ENCODE assay signal across 8 cellular contexts in the genomic region with DNA sequence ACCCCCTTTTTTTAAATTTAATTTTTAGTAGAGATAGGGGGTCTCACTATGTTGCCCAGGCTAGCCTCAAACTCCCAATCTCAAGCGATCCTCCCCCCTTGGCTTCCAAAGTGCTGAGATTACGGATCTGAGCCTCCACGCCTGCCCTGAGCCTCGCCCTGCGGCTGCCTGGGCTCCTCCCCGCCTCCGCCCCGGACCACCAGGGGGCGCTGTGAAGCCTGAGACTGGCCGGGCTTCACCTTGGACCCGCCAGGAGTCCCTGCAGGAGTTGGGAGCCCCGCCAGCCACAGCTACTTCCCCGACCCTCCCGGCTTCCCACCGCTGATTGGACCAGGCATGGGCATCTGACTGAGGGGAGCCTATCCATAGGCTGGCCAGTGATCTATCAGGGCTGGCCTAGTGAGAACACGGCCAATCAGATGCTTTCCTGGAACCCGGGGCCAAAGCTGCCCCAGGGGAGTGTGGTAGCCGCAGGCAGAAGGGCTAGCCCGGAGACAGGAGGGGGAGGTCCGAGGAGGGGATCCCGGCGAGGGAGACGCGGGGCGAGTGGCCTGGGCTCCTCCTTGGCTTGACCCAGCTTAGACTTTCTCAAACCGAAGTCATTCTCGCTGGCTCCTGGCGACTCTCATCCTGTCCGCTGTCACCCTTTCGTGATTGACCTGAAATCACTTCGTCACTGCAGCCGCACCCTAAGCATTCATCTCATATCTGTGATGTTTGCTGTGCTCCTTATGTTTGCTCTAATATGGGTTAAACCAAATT. TPM values are rescaled to one million over a fixed set of nuclear protein-coding genes. Genes with fewer than 3 reads are reported as not detected.
DNase-seq lines count a peak whose midpoint lies in the region; TF ChIP-seq lines count a peak whose summit lies in the region.

No MANE protein-coding gene starts in this region.

- peak overlapping the region; percentile 83 for H3K27ac ChIP-seq in subcutaneous abdominal adipose tissue (ENCODE audit: low read depth, low read length)

- DNase-seq in G401 (ENCODE audit: low spot score) = peak; percentile 98
- DNase-seq in H7 = peak; percentile 99
- DNase-seq in SHP77 (lab: John Stamatoyannopoulos, UW) = peak; percentile 98
- DNase-seq in activated gamma-delta T cell treated with Interleukin-2 at 50 U/mL for 16 hours = peak; percentile 91
- DNase-seq in foreskin melanocyte = peak; percentile 95

- H3K4me1 ChIP-seq in Loucy (ENCODE audit: insufficient read depth, low read length, poor library complexity, severe bottlenecking) (peaks cover 10% of the 10 kb centered on the region), neuron (ENCODE audit: insufficient read depth, low read length) (peaks cover 3% of the 10 kb centered on the region), subcutaneous abdominal adipose tissue (ENCODE audit: control insufficient read depth in 5 of 5, insufficient read depth in 5 of 5, low read length in 5 of 5) (peaks cover 0 to 22% (median 19%) of the 10 kb centered on the region in 5 donors)

- peak overlapping the region; percentile 67 for H3K4me3 ChIP-seq in H7 (ENCODE audit: insufficient read depth, low read depth, low read length)
- peak overlapping the region; percentile 83 for H3K4me3 ChIP-seq in Loucy (ENCODE audit: low read length, poor library complexity, severe bottlenecking)
- peak overlapping the region; percentile 83 for H3K4me3 ChIP-seq in neuron (ENCODE audit: low read length)
- peak overlapping the region; percentile 69 to 87 (median 83) for H3K4me3 ChIP-seq in subcutaneous abdominal adipose tissue (ENCODE audit: low read depth in 1 of 5, low read length in 5 of 5)

- H3K9me2 ChIP-seq in Loucy (replicated peaks; ENCODE audit: low read depth, low read length) = no peaks in the 10 kb centered on the region

- TF ChIP-seq CTCF in Loucy (conservative IDR thresholded peaks at IDR 0.05; ENCODE audit: low read length) = peak; percentile 92

- H4K20me1 ChIP-seq in Loucy (ENCODE audit: insufficient read depth, low read length, poor library complexity, severe bottlenecking) = no peaks in the 10 kb centered on the region

- H3F3A ChIP-seq in Loucy (ENCODE audit: low read depth) = no peaks in the 10 kb centered on the region

- no peaks in the 10 kb centered on the region for H3K9me3 ChIP-seq in Loucy (ENCODE audit: insufficient read depth, low read depth, low read length)
- H3K9me3 ChIP-seq in neuron (ENCODE audit: low read length) = no peaks in the 10 kb centered on the region
- H3K9me3 ChIP-seq in subcutaneous abdominal adipose tissue (ENCODE audit: control insufficient read depth in 5 of 5, low read length in 5 of 5) = no peaks in the 10 kb centered on the region

- H3K9ac ChIP-seq in Loucy (ENCODE audit: low read depth, low read length, poor library complexity, severe bottlenecking) = peak overlapping the region; percentile 69
- peak overlapping the region; percentile 5 to 72 (median 67) for H3K9ac ChIP-seq in subcutaneous abdominal adipose tissue (ENCODE audit: low read length in 5 of 5)

- H3K4me2 ChIP-seq in Loucy (ENCODE audit: low read depth, low read length, poor library complexity, severe bottlenecking) = peak overlapping the region; percentile 90

- no peaks in the 10 kb centered on the region for H3K79me2 ChIP-seq in Loucy (ENCODE audit: insufficient read depth, low read length)

- no peaks in the 10 kb centered on the region for H3K27me3 ChIP-seq in H7 (ENCODE audit: control insufficient read depth, insufficient read depth, low read length)
- H3K27me3 ChIP-seq in Loucy (ENCODE audit: insufficient read depth, low read length, poor library complexity, severe bottlenecking) = no peaks in the 10 kb centered on the region
- no peaks in the 10 kb centered on the region for H3K27me3 ChIP-seq in neuron (ENCODE audit: insufficient read depth, low read length)
- H3K27me3 ChIP-seq in subcutaneous abdominal adipose tissue (ENCODE audit: control insufficient read depth in 5 of 5, insufficient read depth in 4 of 5, low read length in 5 of 5) = no peaks in the 10 kb centered on the region

- H2AFZ ChIP-seq in Loucy (ENCODE audit: low read length) = peak overlapping the region; percentile 92
- peak overlapping the region; percentile 81 for H2AFZ ChIP-seq in neuron (ENCODE audit: low read depth, low read length)

- H3K36me3 ChIP-seq in H7 (replicated peaks; ENCODE audit: control insufficient read depth, insufficient read depth, low read length) (no peaks in the 10 kb centered on the region), Loucy (ENCODE audit: insufficient read depth, low read length) (no peaks in the 10 kb centered on the region), neuron (ENCODE audit: insufficient read depth, low read length) (no peaks in the 10 kb centered on the region), subcutaneous abdominal adipose tissue (ENCODE audit: control insufficient read depth in 5 of 5, insufficient read depth in 5 of 5, low read length in 5 of 5) (no peaks in the 10 kb centered on the region)

- in situ Hi-C loops in G401 (cut with HindIII; ENCODE audit: low sequenced_read_pairs) = no loop called here

RNA-seq across cellular contexts. Expression of a gene that starts 15.1 kb away (rescaled TPM):
- total RNA-seq in G401 (2014; rRNA removed; shearing (Covaris generic)) = 19.9 and 30.6 TPM in 2 replicates
- total RNA-seq in H7 (2014; rRNA removed; shearing (Covaris generic)) = 52.0 and 55.7 TPM in 2 replicates

Comparison
In these comparisons a context has a peak if more than half of its experiments do, and no peak if none do; other contexts are left out.
1. Peak in every context shown above with its lines: DNase-seq, H3K4me3 ChIP-seq and H3K27ac ChIP-seq.